ENCODE assay signal across 9 cellular contexts in the genomic region with DNA sequence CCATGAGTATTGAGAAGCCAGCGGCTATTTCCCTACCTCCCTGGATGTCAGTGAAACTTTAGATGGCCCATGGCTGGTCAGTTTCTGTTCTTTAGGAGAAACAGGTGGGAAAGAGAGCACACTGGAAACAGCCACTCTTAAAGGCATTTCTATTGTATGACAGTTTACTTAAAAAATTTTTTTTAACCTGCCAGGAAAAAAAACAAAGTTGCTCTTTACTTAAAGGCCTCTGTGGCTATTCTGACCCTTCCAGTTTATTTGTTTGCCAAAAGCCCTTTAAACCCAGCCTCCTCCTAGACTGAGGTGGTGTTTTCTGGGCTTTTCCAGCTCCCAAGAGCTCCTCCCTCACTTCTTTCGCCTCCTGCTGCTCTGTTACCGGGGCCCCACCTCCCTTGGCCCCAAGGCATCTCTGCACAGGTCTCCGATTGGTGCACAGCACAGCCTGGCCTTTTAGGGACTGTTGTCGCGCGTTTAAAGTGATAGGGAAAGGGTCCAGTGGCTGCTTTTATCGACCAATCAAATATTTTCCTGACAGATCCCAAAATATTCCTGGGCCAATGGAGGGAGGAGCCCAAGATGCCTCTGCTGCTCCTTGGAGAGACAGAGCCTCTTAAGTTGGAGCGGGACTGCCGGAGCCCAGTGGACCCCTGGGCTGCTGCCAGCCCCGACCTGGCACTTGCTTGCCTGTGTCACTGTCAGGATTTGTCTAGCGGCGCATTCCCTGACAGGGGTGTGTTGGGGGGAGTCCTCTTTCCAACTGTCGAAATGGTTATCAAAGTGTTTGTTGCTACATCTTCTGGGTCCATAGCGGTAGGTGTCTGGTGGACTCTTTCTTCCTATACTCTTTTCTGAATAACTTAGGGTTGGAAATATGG. TPM values are rescaled to one million over a fixed set of nuclear protein-coding genes. Genes with fewer than 3 reads are reported as not detected.
A peak's percentile ranks its signal among the peaks of the same experiment; 100 is the strongest.
DNase-seq lines count a peak whose midpoint lies in the region; ATAC-seq, FAIRE-seq and TF ChIP-seq lines count a peak whose summit lies in the region.
"Had no signal": no experiment of that assay in that cellular context is flagged by ENCODE, and none has a peak within 500 bp of the region (broad histone marks: within the 10 kb centered on the region; RNA-seq: fewer than 3 reads in every experiment).

A gene (plus strand): TSS at position 639 of the 875 bp plus-strand sequence. CDS start 127 bp downstream, at position 766.

- 32% methylated on average over 15 of the region's 15 CpGs for WGBS in right cardiac atrium

- no peak within 1 kb of the TSS for H2AFZ ChIP-seq in astrocyte (ENCODE audit: low read depth, low read length)

- H3K9me3 Mint-ChIP-seq in astrocyte (ENCODE audit: unreplicated experiment) = no peaks in the 10 kb centered on the region
- H3K9me3 Mint-ChIP-seq in activated naive CD4-positive, alpha-beta T cell treated with anti-CD3 and anti-CD28 coated beads, Interleukin-2, amount 10 ng/mL, durations not matched to agents 7 days and 5 days = no peaks in the 10 kb centered on the region

- intact Hi-C loops in right cardiac atrium (cut with DNase I) = no loop called here

- H3K79me2 ChIP-seq in astrocyte (ENCODE audit: insufficient read depth, low read length) = no peaks in the 10 kb centered on the region

- CTCF ChIA-PET in activated naive CD4-positive, alpha-beta T cell treated with anti-CD3 and anti-CD28 coated beads, Interleukin-2, amount 10 ng/mL, durations not matched to agents 7 days and 5 days (lab: Charles Lee) = no interaction called here

- TF ChIP-seq POLR2A in erythroblast (IDR thresholded peaks at IDR 0.05; ENCODE audit: low read length) = no peak

- H3K9me3 ChIP-seq in astrocyte (ENCODE audit: insufficient read depth, low read depth, low read length) (no peaks in the 10 kb centered on the region), right cardiac atrium (ENCODE audit: control insufficient read depth, low read length) (no peaks in the 10 kb centered on the region)

- peaks cover 2% of the 10 kb centered on the region for H3K36me3 Mint-ChIP-seq in astrocyte (ENCODE audit: low read depth, unreplicated experiment)
- no peaks in the 10 kb centered on the region for H3K36me3 Mint-ChIP-seq in activated naive CD4-positive, alpha-beta T cell treated with anti-CD3 and anti-CD28 coated beads, Interleukin-2, amount 10 ng/mL, durations not matched to agents 7 days and 5 days

- peak; percentile 93 to 95 for ATAC-seq in right cardiac atrium

- H3K27ac Mint-ChIP-seq in astrocyte (ENCODE audit: unreplicated experiment) = peak within 1 kb of the TSS; percentile 90
- H3K27ac Mint-ChIP-seq in activated naive CD4-positive, alpha-beta T cell treated with anti-CD3 and anti-CD28 coated beads, Interleukin-2, amount 10 ng/mL, durations not matched to agents 7 days and 5 days = no peak within 1 kb of the TSS

- no peak within 1 kb of the TSS for H3K9ac ChIP-seq in astrocyte (ENCODE audit: low read length)

- DNase-seq in H4 (ENCODE audit: low spot score) = peak; percentile 82
- DNase-seq in astrocyte (ENCODE audit: low read depth) = peak; percentile 17
- peak; percentile 80 to 90 (median 88) for DNase-seq in right cardiac atrium
- DNase-seq in pons (ENCODE audit: low spot score) = peak; percentile 85
- no peak for DNase-seq in GM19239 (ENCODE audit: insufficient read length, low spot score)
- no peak for DNase-seq in erythroblast (lab: John Stamatoyannopoulos, UW)
- no peak for DNase-seq in activated naive CD4-positive, alpha-beta T cell treated with anti-CD3 and anti-CD28 coated beads, Interleukin-2, amount 10 ng/mL, durations not matched to agents 7 days and 5 days
- DNase-seq in activated CD8-positive, alpha-beta memory T cell treated with anti-CD3 and anti-CD28 coated beads for 24 hours = no peak
- DNase-seq: NCI-H1930 had no signal

- H3K36me3 ChIP-seq in astrocyte (ENCODE audit: insufficient read depth, low read length) = no peaks in the 10 kb centered on the region

- H3K4me3 ChIP-seq in astrocyte (ENCODE audit: insufficient read depth, low read depth, low read length) (no peak within 1 kb of the TSS), right cardiac atrium (ENCODE audit: low read length) (peak within 1 kb of the TSS; percentile 44)

- H3K4me1 ChIP-seq in astrocyte (ENCODE audit: insufficient read depth, low read length) (no peaks in the 10 kb centered on the region), right cardiac atrium (ENCODE audit: control insufficient read depth, insufficient read depth, low read length) (no peaks in the 10 kb centered on the region)

- H3K27me3 Mint-ChIP-seq in astrocyte (ENCODE audit: low read depth, unreplicated experiment) = no peaks in the 10 kb centered on the region
- peaks cover 11% of the 10 kb centered on the region for H3K27me3 Mint-ChIP-seq in activated naive CD4-positive, alpha-beta T cell treated with anti-CD3 and anti-CD28 coated beads, Interleukin-2, amount 10 ng/mL, durations not matched to agents 7 days and 5 days

- H3K4me2 ChIP-seq in astrocyte (ENCODE audit: low read length) = peak within 1 kb of the TSS; percentile 15

- FAIRE-seq in astrocyte (lab: Jason Lieb, UNC) (no peak), GM19239 (lab: Jason Lieb, UNC) (no peak)

- no peak for TF ChIP-seq CTCF in astrocyte (IDR thresholded peaks at IDR 0.05; ENCODE audit: insufficient read depth, low read depth, low read length)

- H3K27ac ChIP-seq in astrocyte (ENCODE audit: low read depth, low read length) (no peak within 1 kb of the TSS), right cardiac atrium (ENCODE audit: low read length) (peak within 1 kb of the TSS; percentile 83)

- peak within 1 kb of the TSS; percentile 64 for H3K4me3 Mint-ChIP-seq in astrocyte (ENCODE audit: unreplicated experiment)
- H3K4me3 Mint-ChIP-seq in activated naive CD4-positive, alpha-beta T cell treated with anti-CD3 and anti-CD28 coated beads, Interleukin-2, amount 10 ng/mL, durations not matched to agents 7 days and 5 days = no peak within 1 kb of the TSS

- no peaks in the 10 kb centered on the region for H4K20me1 ChIP-seq in astrocyte (ENCODE audit: insufficient read depth, low read length)

- H3K4me1 Mint-ChIP-seq in astrocyte (ENCODE audit: low read depth, unreplicated experiment) = peaks cover 11% of the 10 kb centered on the region
- H3K4me1 Mint-ChIP-seq in activated naive CD4-positive, alpha-beta T cell treated with anti-CD3 and anti-CD28 coated beads, Interleukin-2, amount 10 ng/mL, durations not matched to agents 7 days and 5 days = peaks cover 4% of the 10 kb centered on the region

- H3K27me3 ChIP-seq in astrocyte (ENCODE audit: insufficient read depth, low read length) = no peaks in the 10 kb centered on the region
- no peaks in the 10 kb centered on the region for H3K27me3 ChIP-seq in right cardiac atrium (ENCODE audit: control insufficient read depth, insufficient read depth)

RNA-seq across cellular contexts. Expression of the gene that starts here (rescaled TPM):
- 12.8 and 337 TPM in 2 replicates for total RNA-seq in H4 (2014; rRNA removed; shearing (Covaris generic))
- 8.1 and 9.9 TPM in 2 replicates for total RNA-seq in astrocyte
- 10 to 100 TPM; 89.1 to 95.8 (median 93.5) TPM for total RNA-seq in right cardiac atrium
- polyA plus RNA-seq in right cardiac atrium = 119 TPM

Comparison
In these comparisons a context has a peak if more than half of its experiments do, and no peak if none do; other contexts are left out.
1. DNase-seq: peak in H4 (single experiment), astrocyte (single experiment), right cardiac atrium (3 of 3) and pons (single experiment); none in GM19239 (single experiment), erythroblast (0 of 2), activated naive CD4-positive, alpha-beta T cell treated with anti-CD3 and anti-CD28 coated beads, Interleukin-2, amount 10 ng/mL, durations not matched to agents 7 days and 5 days (single experiment) and activated CD8-positive, alpha-beta memory T cell treated with anti-CD3 and anti-CD28 coated beads for 24 hours (single experiment).